9 cellular contexts compared by ENCODE assay signal in the genomic region with DNA sequence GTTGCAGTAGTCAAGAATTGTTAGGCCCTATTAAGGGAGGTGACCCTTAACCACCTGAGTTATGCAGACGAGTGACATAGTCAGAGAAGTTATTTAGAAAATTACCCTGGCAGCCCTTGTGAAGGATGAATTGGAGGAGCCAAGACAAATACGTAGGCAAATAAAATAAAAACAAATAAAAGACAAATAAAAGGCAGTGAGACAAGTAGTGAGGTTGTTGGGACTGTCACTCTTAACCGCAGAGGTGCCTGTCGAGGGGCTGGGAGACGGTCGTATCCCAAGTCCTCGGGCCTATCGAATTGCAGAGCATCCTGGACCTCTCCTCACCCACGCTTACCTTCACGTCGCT. TPM values are rescaled to one million over a fixed set of nuclear protein-coding genes. Genes with fewer than 3 reads are reported as not detected.
A peak's percentile ranks its signal among the peaks of the same experiment; 100 is the strongest.
DNase-seq lines count a peak whose midpoint lies in the region; ATAC-seq and TF ChIP-seq lines count a peak whose summit lies in the region.
"Had no signal": no experiment of that assay in that cellular context is flagged by ENCODE, and none has a peak within 500 bp of the region (broad histone marks: within the 10 kb centered on the region; RNA-seq: fewer than 3 reads in every experiment).

No MANE protein-coding gene starts in this region.

- DNase-seq in cardiac muscle cell (ENCODE audit: low read depth in 1 of 2, low spot score in 1 of 2) (no peak), left ventricle myocardium superior (no peak), mammary epithelial cell (no peak), mesothelial cell of epicardium (ENCODE audit: low spot score in 2 of 2, unreplicated experiment in 2 of 2) (no peak), vagina (ENCODE audit: extremely low spot score in 2 of 2) (no peak), inferior parietal cortex (ENCODE audit: extremely low spot score) (no peak), NCI-H2107 treated with DMSO at 0.1 percent for 48 hours (lab: John Stamatoyannopoulos, UW; ENCODE audit: unreplicated experiment) (no peak), NAMALWA (ENCODE audit: low spot score) (no peak)

- ATAC-seq in left ventricle myocardium superior: no peak

- peaks cover 2% of the 10 kb centered on the region for H3K36me3 Mint-ChIP-seq in mesothelial cell of epicardium

- H3K79me2 ChIP-seq in mammary epithelial cell (ENCODE audit: insufficient read depth, low read length): no peaks in the 10 kb centered on the region

- CTCF ChIA-PET in mammary epithelial cell (lab: Charles Lee; ENCODE audit: low non-redundant PET): no interaction called here

- in situ Hi-C loops in mammary epithelial cell (cut with MboI; ENCODE audit: low sequenced_read_pairs in 2 of 2): no loop called here

- peak overlapping the region; percentile 68 for H3K4me2 ChIP-seq in mammary epithelial cell (ENCODE audit: insufficient read depth, low read depth, low read length)

- H3K9me3 ChIP-seq in cardiac muscle cell (ENCODE audit: low read depth) (no peaks in the 10 kb centered on the region), mammary epithelial cell (replicated peaks; ENCODE audit: insufficient read depth, low read length) (no peaks in the 10 kb centered on the region), vagina (no peaks in the 10 kb centered on the region)

- no peaks in the 10 kb centered on the region for H3K4me1 ChIP-seq in cardiac muscle cell (ENCODE audit: low read depth)
- H3K4me1 ChIP-seq in mammary epithelial cell (ENCODE audit: insufficient read depth, low read length): no peaks in the 10 kb centered on the region
- H3K4me1 ChIP-seq in vagina: no peaks in the 10 kb centered on the region

- intact Hi-C loops in left ventricle myocardium superior (cut with micrococcal nuclease): no loop called here
- intact Hi-C loops in mammary epithelial cell (cut with micrococcal nuclease): loop anchor here (1.0 to 10.0 kb wide), 2 partner anchors 58 to 139 kb away; partner anchors contain the start of gene ZC4H2
- intact Hi-C loops in vagina (cut with DNase I): no loop called here

- H3K27ac ChIP-seq in cardiac muscle cell (peak overlapping the region; percentile 92), mammary epithelial cell (ENCODE audit: insufficient read depth, low read depth, low read length) (peak overlapping the region; percentile 14), vagina (peak overlapping the region; percentile 72)

- peak overlapping the region; percentile 89 for H3K4me3 Mint-ChIP-seq in mesothelial cell of epicardium

- no peak for TF ChIP-seq CTCF in cardiac muscle cell (IDR thresholded peaks at IDR 0.05; ENCODE audit: low read depth, low read length)
- TF ChIP-seq CTCF in mammary epithelial cell (conservative IDR thresholded peaks at IDR 0.05 in 1 of 2, IDR thresholded peaks at IDR 0.05 in 1 of 2; ENCODE audit: extremely low read depth in 1 of 2, insufficient read depth in 1 of 2, low read depth in 1 of 2, low read length in 2 of 2): no peak
- TF ChIP-seq CTCF in mesothelial cell of epicardium (IDR thresholded peaks at IDR 0.05; ENCODE audit: unreplicated experiment): no peak
- no peak for TF ChIP-seq CTCF in vagina (IDR thresholded peaks at IDR 0.05)

- no peak for TF ChIP-seq POLR2A in vagina (IDR thresholded peaks at IDR 0.05)

- H3K4me1 Mint-ChIP-seq in mesothelial cell of epicardium: peaks cover 9% of the 10 kb centered on the region

- H2AFZ ChIP-seq in mammary epithelial cell (ENCODE audit: low read depth, low read length): peak overlapping the region; percentile 89

- dilution Hi-C loops in mammary epithelial cell (cut with HindIII; ENCODE audit: low sequenced_read_pairs): no loop called here

- H3K27me3 Mint-ChIP-seq in mesothelial cell of epicardium (ENCODE audit: low read depth): no peaks in the 10 kb centered on the region

- H3K36me3 ChIP-seq in cardiac muscle cell (no peaks in the 10 kb centered on the region), mammary epithelial cell (ENCODE audit: insufficient read depth, low read length) (no peaks in the 10 kb centered on the region), vagina (no peaks in the 10 kb centered on the region)

- no TSS peak for BruUV-seq in mammary epithelial cell (replicated peaks; lab: Mats Ljungman, UMichigan)

- no peak overlapping the region for H3K9ac ChIP-seq in mammary epithelial cell (ENCODE audit: insufficient read depth, low read length)

- peak overlapping the region; percentile 98 for H3K27ac Mint-ChIP-seq in mesothelial cell of epicardium

- H3K27me3 ChIP-seq in cardiac muscle cell (no peaks in the 10 kb centered on the region), mammary epithelial cell (ENCODE audit: insufficient read depth, low read length) (no peaks in the 10 kb centered on the region), vagina (no peaks in the 10 kb centered on the region)

- peaks cover 27% of the 10 kb centered on the region for H3K9me3 Mint-ChIP-seq in mesothelial cell of epicardium

- no peaks in the 10 kb centered on the region for H4K20me1 ChIP-seq in mammary epithelial cell (ENCODE audit: insufficient read depth, low read length)

- WGBS in mammary epithelial cell (ENCODE audit: low coverage, missing lambda C conversion rate): 28% methylated on average over 7 of the region's 11 CpGs

- peak overlapping the region; percentile 47 for H3K4me3 ChIP-seq in cardiac muscle cell
- H3K4me3 ChIP-seq in mammary epithelial cell (replicated peaks in 1 of 3; ENCODE audit: insufficient read depth in 1 of 3, low read depth in 2 of 3, low read length in 3 of 3): peak overlapping the region in 2 of 3 experiments; percentile 42 to 56
- peak overlapping the region; percentile 35 to 56 for H3K4me3 ChIP-seq in vagina

RNA-seq across cellular contexts. Expression of gene ZC3H12B, which starts 0.4 kb away (rescaled TPM):
- total RNA-seq in cardiac muscle cell (2.6 and 5.6 TPM in 2 replicates), left ventricle myocardium superior (0.27 TPM), mammary epithelial cell (under 1 TPM; 0.33 to 0.67 TPM), mesothelial cell of epicardium (5.3 to 6.3 TPM (median 5.9 TPM) in 3 replicates), vagina (0.98 TPM)
- polyA plus RNA-seq in cardiac muscle cell (2.9 and 3.6 TPM in 2 replicates), mammary epithelial cell (0.05 TPM)
- not detected for polyA minus RNA-seq in mammary epithelial cell
- total RNA-seq: pulmonary artery endothelial cell had no signal

RNA-seq across cellular contexts. Expression of gene ZC4H2, which starts 58.0 kb away (rescaled TPM):
- total RNA-seq in cardiac muscle cell (48.2 and 48.3 TPM in 2 replicates), left ventricle myocardium superior (3.1 TPM), mammary epithelial cell (10 to 100 TPM in 1 of 2 donors, 1 to 10 TPM in 1; 4.5 to 12.4 TPM), mesothelial cell of epicardium (27.8 to 32.5 TPM (median 28.0 TPM) in 3 replicates), vagina (10.3 TPM)
- polyA plus RNA-seq in cardiac muscle cell (53.8 and 55.4 TPM in 2 replicates), mammary epithelial cell (11.5 TPM)
- 22.4 TPM for polyA minus RNA-seq in mammary epithelial cell

Comparison
In these comparisons a context has a peak if more than half of its experiments do, and no peak if none do; other contexts are left out.
1. H3K27ac ChIP-seq: peak in every context shown above with its lines; median percentile 92 in cardiac muscle cell; 72 in vagina; 14 in mammary epithelial cell.